Comparison of ENCODE assay signal across 10 cellular contexts in genomic region chr18:4453712-4454547, GRCh38. TPM values are rescaled to one million over a fixed set of nuclear protein-coding genes. Genes with fewer than 3 reads are reported as not detected.
DNase-seq lines count a peak whose midpoint lies in the region; ATAC-seq and TF ChIP-seq lines count a peak whose summit lies in the region.
"Had no signal": no experiment of that assay in that cellular context is flagged by ENCODE, and none has a peak within 500 bp of the region (broad histone marks: within the 10 kb centered on the region; RNA-seq: fewer than 3 reads in every experiment).

No MANE protein-coding gene starts in this region.

- in situ Hi-C loops in transverse colon (cut with MboI; ENCODE audit: low pct_ligation_motif_present in 1 of 4, low pct_unique_long_range_greater_than_20kb in 1 of 4, low sequenced_read_pairs in 3 of 4) = no loop called here

- no peak overlapping the region for H3K27ac ChIP-seq in transverse colon

- H3K27ac Mint-ChIP-seq in activated T-cell treated with anti-CD3 and anti-CD28 coated beads, Interleukin-2, amount 50 U/mL, for 24 hours = no peak overlapping the region
- peak overlapping the region; percentile 69 to 93 (median 83) for H3K27ac Mint-ChIP-seq in brain
- H3K27ac Mint-ChIP-seq: activated naive CD8-positive, alpha-beta T cell had no signal

- 0 to 11% methylated on average over 3 to 43 of the region's 51 CpGs for WGBS in transverse colon (ENCODE audit: low coverage in 1 of 2), 2 donors

- no peak overlapping the region for H3K4me3 Mint-ChIP-seq in activated T-cell treated with anti-CD3 and anti-CD28 coated beads, Interleukin-2, amount 50 U/mL, for 24 hours
- H3K4me3 Mint-ChIP-seq in brain = peak overlapping the region; percentile 90 to 95 (median 92)
- H3K4me3 Mint-ChIP-seq: activated naive CD8-positive, alpha-beta T cell had no signal

- H3K27me3 ChIP-seq in transverse colon = peaks cover 57% of the 10 kb centered on the region
- H3K27me3 ChIP-seq in BE2C = peaks cover 23% of the 10 kb centered on the region

- peaks cover 5% of the 10 kb centered on the region for H3K4me1 Mint-ChIP-seq in activated T-cell treated with anti-CD3 and anti-CD28 coated beads, Interleukin-2, amount 50 U/mL, for 24 hours (ENCODE audit: low read depth)
- peaks cover 43% of the 10 kb centered on the region for H3K4me1 Mint-ChIP-seq in brain

- no peak for ATAC-seq in HG03571 (IDR thresholded peaks at IDR 0.05; ENCODE audit: unreplicated experiment)

- no peak for TF ChIP-seq POLR2A in transverse colon (IDR thresholded peaks at IDR 0.05)

- intact Hi-C loops in transverse colon (cut with DNase I; ENCODE audit: low total_unique reads) = no loop called here

- H3K4me3 ChIP-seq in transverse colon (peak overlapping the region in 3 of 4 donors; percentile 35 to 53 (median 43)), BE2C (ENCODE audit: low read depth, low read length) (no peak overlapping the region)

- peak in 1 of 2 experiments; percentile 37 for TF ChIP-seq CTCF in brain (conservative IDR thresholded peaks at IDR 0.05)
- TF ChIP-seq CTCF in transverse colon (IDR thresholded peaks at IDR 0.05) = no peak
- TF ChIP-seq CTCF in BE2C (IDR thresholded peaks at IDR 0.05; ENCODE audit: low read depth, low read length) = no peak

- H3K9me3 Mint-ChIP-seq in activated T-cell treated with anti-CD3 and anti-CD28 coated beads, Interleukin-2, amount 50 U/mL, for 24 hours = peaks cover 10% of the 10 kb centered on the region
- H3K9me3 Mint-ChIP-seq in brain = peaks cover 0 to 4% (median 0%) of the 10 kb centered on the region in 5 experiments

- H3K4me1 ChIP-seq in transverse colon = peaks cover 0 to 10% (median 9%) of the 10 kb centered on the region in 4 donors
- no peaks in the 10 kb centered on the region for H3K4me1 ChIP-seq in BE2C

- H3K27me3 Mint-ChIP-seq in activated T-cell treated with anti-CD3 and anti-CD28 coated beads, Interleukin-2, amount 50 U/mL, for 24 hours = peaks cover 32% of the 10 kb centered on the region
- H3K27me3 Mint-ChIP-seq in brain = peaks cover 16% of the 10 kb centered on the region

- TF ChIP-seq EP300 in transverse colon (IDR thresholded peaks at IDR 0.05; ENCODE audit: low read depth) = no peak

- no peaks in the 10 kb centered on the region for H3K9me3 ChIP-seq in transverse colon
- H3K9me3 ChIP-seq in BE2C = no peaks in the 10 kb centered on the region

- peak; percentile 23 for DNase-seq in activated T-cell treated with anti-CD3 and anti-CD28 coated beads, Interleukin-2, amount 50 U/mL, for 24 hours
- DNase-seq in activated T-cell treated with anti-CD3 and anti-CD28 coated beads for 4 hours (no peak), medulla oblongata (ENCODE audit: extremely low spot score) (peak; percentile 9), transverse colon (no peak), BE2C (no peak)
- DNase-seq in central memory CD4-positive, alpha-beta T cell = no peak
- DNase-seq: NCI-H1092 treated with DMSO at 0.1 percent for 48 hours had no signal

- H3K36me3 Mint-ChIP-seq in activated T-cell treated with anti-CD3 and anti-CD28 coated beads, Interleukin-2, amount 50 U/mL, for 24 hours (ENCODE audit: low read depth) = no peaks in the 10 kb centered on the region
- peaks cover under 1% of the 10 kb centered on the region for H3K36me3 Mint-ChIP-seq in brain

- H3K36me3 ChIP-seq in transverse colon (no peaks in the 10 kb centered on the region), BE2C (no peaks in the 10 kb centered on the region)

RNA-seq across cellular contexts. Expression of gene DLGAP1, which starts 1.2 kb away (rescaled TPM):
- 8.0 TPM for polyA plus RNA-seq in brain (ENCODE audit: insufficient read depth, low read depth, low replicate concordance)
- total RNA-seq in transverse colon = 1 to 10 TPM; 2.7 to 7.2 (median 3.3) TPM
- 3.1 TPM for polyA plus RNA-seq in BE2C (2012; ENCODE audit: insufficient read depth, insufficient read length, low read depth)

Comparison
In these comparisons a context has a peak if more than half of its experiments do, and no peak if none do; other contexts are left out.
1. DNase-seq: peak in activated T-cell treated with anti-CD3 and anti-CD28 coated beads, Interleukin-2, amount 50 U/mL, for 24 hours (single experiment) and medulla oblongata (single experiment); none in activated T-cell treated with anti-CD3 and anti-CD28 coated beads for 4 hours (single experiment), transverse colon (single experiment), central memory CD4-positive, alpha-beta T cell (single experiment) and BE2C (single experiment).